ENCODE assay signal across 24 cellular contexts in genomic region chr1:175717610-175718195, GRCh38. TPM values are rescaled to one million over a fixed set of nuclear protein-coding genes. Genes with fewer than 3 reads are reported as not detected.
DNase-seq lines count a peak whose midpoint lies in the region; ATAC-seq lines count a peak whose summit lies in the region.
"Had no signal": no experiment of that assay in that cellular context is flagged by ENCODE, and none has a peak within 500 bp of the region (broad histone marks: within the 10 kb centered on the region; RNA-seq: fewer than 3 reads in every experiment).

No MANE protein-coding gene starts in this region.

- H3K9me2 ChIP-seq in GM23248 (ENCODE audit: insufficient read depth): no peaks in the 10 kb centered on the region

- no peaks in the 10 kb centered on the region for H3F3A ChIP-seq in GM23248 (ENCODE audit: insufficient read depth)

- DNase-seq in DMS153 (lab: John Stamatoyannopoulos, UW) (peak; percentile 31), DMS153 treated with DMSO at 0.1 percent for 48 hours (lab: John Stamatoyannopoulos, UW; ENCODE audit: unreplicated experiment) (no peak), NCI-H69 (lab: John Stamatoyannopoulos, UW) (peak; percentile 34), NCI-H1105 (lab: John Stamatoyannopoulos, UW) (no peak), NCI-H226 (no peak), GM23248 (no peak)
- DNase-seq: activated CD8-positive, alpha-beta memory T cell treated with anti-CD3 and anti-CD28 coated beads for 24 hours; activated T-cell treated with anti-CD3 and anti-CD28 coated beads, Interleukin-2, amount 50 U/mL, for 72 hours; Calu3; colonic mucosa; heart left ventricle; Karpas-422; NCI-H1092 treated with DMSO at 0.1 percent for 48 hours; NCI-H526; PC-9; right cardiac atrium; stimulated activated CD4-positive, alpha-beta T cell treated with anti-CD3 and anti-CD28 coated beads, Interleukin-15, amount 100 ng/mL, for 24 hours; stimulated activated naive CD4-positive, alpha-beta T cell treated with Interleukin-2 at 50 U/mL for 16 hours; transverse colon had no signal

- ATAC-seq in GM18511 (IDR thresholded peaks at IDR 0.05; ENCODE audit: unreplicated experiment) (peak; percentile 85), GM21825 (IDR thresholded peaks at IDR 0.05; ENCODE audit: unreplicated experiment) (peak; percentile 80)
- ATAC-seq: activated naive CD4-positive, alpha-beta T cell treated with anti-CD3 and anti-CD28 coated beads, Interleukin-2, amount 50 U/mL, for 72 hours; activated T-cell treated with anti-CD3 and anti-CD28 coated beads, Interleukin-2, amount 50 U/mL, for 72 hours; heart left ventricle; right cardiac atrium had no signal

- H4K20me1 ChIP-seq in GM23248 (ENCODE audit: insufficient read depth): no peaks in the 10 kb centered on the region

- H3K4me2 ChIP-seq in GM23248 (ENCODE audit: unreplicated experiment): no peak overlapping the region
- H3K4me2 ChIP-seq: PC-9 had no signal

- no peaks in the 10 kb centered on the region for H3K27me3 ChIP-seq in GM23248 (replicated peaks; ENCODE audit: insufficient read depth)
- H3K27me3 ChIP-seq: colonic mucosa, SJSA1, transverse colon had no signal

- in situ Hi-C loops in GM23248 (cut with MboI): no loop called here

- no peak overlapping the region for H3K27ac ChIP-seq in GM23248
- H3K27ac ChIP-seq: 22Rv1, colonic mucosa, heart left ventricle, PC-9, SJSA1, transverse colon had no signal

- H3K36me3 ChIP-seq in GM23248 (ENCODE audit: low read depth): no peaks in the 10 kb centered on the region
- H3K36me3 ChIP-seq: colonic mucosa, heart left ventricle, SJSA1, transverse colon had no signal

- H3K9me3 ChIP-seq in GM23248 (ENCODE audit: low read depth): no peaks in the 10 kb centered on the region
- H3K9me3 ChIP-seq: colonic mucosa, heart left ventricle, SJSA1, transverse colon had no signal

- H3K79me2 ChIP-seq in GM23248 (ENCODE audit: insufficient read depth): no peaks in the 10 kb centered on the region

- H3K4me3 ChIP-seq in GM23248: no peak overlapping the region
- H3K4me3 ChIP-seq: colonic mucosa, heart left ventricle, PC-9, SJSA1, transverse colon had no signal

- H3K9ac ChIP-seq in GM23248: no peak overlapping the region

- no peaks in the 10 kb centered on the region for H3K4me1 ChIP-seq in GM23248 (ENCODE audit: insufficient read depth)
- H3K4me1 ChIP-seq: colonic mucosa, heart left ventricle, SJSA1, transverse colon had no signal

- 34 to 44% methylated on average over 7 of the region's 7 CpGs for whole genome bisulfite sequencing in GM23248 (ENCODE audit: low coverage in 1 of 2, low lambda C conversion rate in 2 of 2, missing lambda C conversion rate in 2 of 2), 2 experiments

- no peak overlapping the region for H2AFZ ChIP-seq in GM23248
- H2AFZ ChIP-seq: PC-9 had no signal

RNA-seq across cellular contexts. Expression of gene TNR, which starts 25.7 kb away (rescaled TPM):
- total RNA-seq in GM23248 (2014; rRNA removed; shearing (Covaris generic)): not detected in 2 replicates
- not detected in 2 replicates for polyA plus RNA-seq in GM23248 (2016; fragmentation: Nextera tagmentation; extraction: Ambion mirVana)
- total RNA-seq: activated naive CD4-positive, alpha-beta T cell treated with anti-CD3 and anti-CD28 coated beads, Interleukin-2, amount 50 U/mL, for 72 hours; activated T-cell treated with anti-CD3 and anti-CD28 coated beads, Interleukin-2, amount 50 U/mL, for 72 hours; Calu3; PC-9 had no signal
- polyA plus RNA-seq: right cardiac atrium had no signal

Comparison
In these comparisons a context has a peak if more than half of its experiments do, and no peak if none do; other contexts are left out.
1. DNase-seq: peak in DMS153 (single experiment) and NCI-H69 (single experiment); none in DMS153 treated with DMSO at 0.1 percent for 48 hours (single experiment), NCI-H1105 (single experiment), NCI-H226 (single experiment) and GM23248 (single experiment).